23 cellular contexts compared by ENCODE assay signal in genomic region chr1:247829651-247830050, GRCh38. TPM values are rescaled to one million over a fixed set of nuclear protein-coding genes. Genes with fewer than 3 reads are reported as not detected.
"Had no signal": no experiment of that assay in that cellular context is flagged by ENCODE, and none has a peak within 500 bp of the region (broad histone marks: within the 10 kb centered on the region; RNA-seq: fewer than 3 reads in every experiment).

No MANE protein-coding gene starts in this region.

- H3K4me1 Mint-ChIP-seq: T-cell had no signal

- ATAC-seq: T-cell had no signal

- H3K4me2 ChIP-seq: PC-9 had no signal

- H3K36me3 Mint-ChIP-seq: T-cell had no signal

- H3K4me1 ChIP-seq: Peyer's patch, SJSA1 had no signal

- H3K27ac ChIP-seq: PC-9, Peyer's patch, SJSA1, SK-N-MC had no signal

- DNase-seq: KBM-7, NCI-H1092, NCI-H1105 treated with DMSO at 0.1 percent for 48 hours, NCI-H1417 treated with DMSO at 0.1 percent for 48 hours, NCI-H187, NCI-H2029, NCI-H2081 treated with DMSO at 0.1 percent for 48 hours, NCI-H2171, NCI-H524, NCI-H526 treated with DMSO at 0.1 percent for 48 hours, NCI-H748 treated with DMSO at 0.1 percent for 48 hours, PC-9, Peyer's patch, Right ventricle myocardium superior, RPMI8226, SIG-M5, T-cell had no signal

- H2AFZ ChIP-seq: PC-9 had no signal

- H3K9me3 Mint-ChIP-seq: T-cell had no signal

- H3K9me3 ChIP-seq: Peyer's patch had no signal

- H3K27ac Mint-ChIP-seq: T-cell had no signal

- H3K4me3 Mint-ChIP-seq: T-cell had no signal

- H3K27me3 ChIP-seq: Peyer's patch, SJSA1 had no signal

- H3K36me3 ChIP-seq: Peyer's patch, SJSA1 had no signal

- H3K4me3 ChIP-seq: PC-9, Peyer's patch, SJSA1, SK-N-MC had no signal

RNA-seq across cellular contexts. Expression of gene OR14A16, which starts 5.7 kb away (rescaled TPM):
- total RNA-seq: HT-29, LHCN-M2, MCF 10A, NCI-H460, PC-9, Peyer's patch, Right ventricle myocardium superior, SJSA1, T-cell had no signal

RNA-seq across cellular contexts. Expression of gene OR11L1, which starts 12.0 kb away (rescaled TPM):
- total RNA-seq: HT-29, LHCN-M2, MCF 10A, NCI-H460, PC-9, Peyer's patch, Right ventricle myocardium superior, SJSA1, T-cell had no signal

RNA-seq across cellular contexts. Expression of gene TRIM58, which starts 27.3 kb away (rescaled TPM):
- total RNA-seq: HT-29, LHCN-M2, MCF 10A, NCI-H460, PC-9, SJSA1 had no signal
